In genomic region chr6:31813463-31813849, GRCh38 we compare ENCODE assay signal across 1 cellular context.
TF ChIP-seq lines count a peak whose summit lies in the region.

No MANE protein-coding gene starts in this region.

TF ChIP-seq in HepG2, 621 proteins besides CTCF, POLR2A, EP300 and RAD21:
- TF ChIP-seq MLLT10 (CRISPR knock-in tag; IDR thresholded peaks at IDR 0.05), result no peak
TF ChIP-seq in HepG2: peak in this region for 0.
